In genomic region chr12:110744176-110744575, GRCh38 we compare ENCODE assay signal across 8 cellular contexts. TPM values are rescaled to one million over a fixed set of nuclear protein-coding genes. Genes with fewer than 3 reads are reported as not detected.
DNase-seq lines count a peak whose midpoint lies in the region; ATAC-seq and TF ChIP-seq lines count a peak whose summit lies in the region.

No MANE protein-coding gene starts in this region.

- H3T11ph ChIP-seq in H9 (ENCODE audit: low read length), result no peak overlapping the region

- H3K79me2 ChIP-seq in H9 (ENCODE audit: insufficient read depth, low read length), result peaks cover 29% of the 10 kb centered on the region

- H3K23me2 ChIP-seq in H9 (ENCODE audit: insufficient read length, low read depth, low read length, poor library complexity, severe bottlenecking), result peaks cover 21% of the 10 kb centered on the region

- CTCF ChIA-PET in WTC11 (lab: Charles Lee), result interaction anchor here (0.6 kb wide), 1 partner anchor 476 kb away, joined by 3 read pairs; no protein-coding TSS in a partner anchor

- no peak overlapping the region for H4K8ac ChIP-seq in H9 (replicated peaks; ENCODE audit: insufficient read length, low read depth, low read length)

- intact Hi-C loops in head of caudate nucleus (cut with DNase I), result no loop called here

- peak overlapping the region; percentile 97 to 98 for H3K4me3 Mint-ChIP-seq in H9
- H3K4me3 Mint-ChIP-seq in WTC11, result peak overlapping the region; percentile 99

- H3K27ac Mint-ChIP-seq in H9 (peak overlapping the region in 2 of 3 experiments; percentile 93 to 99; a peak in 4 of 7 replicates), WTC11 (peak overlapping the region; percentile 9; the same call in 1 of the 2 replicates)

- H2BK15ac ChIP-seq in H9 (ENCODE audit: low read depth, low read length), result no peak overlapping the region

- DNase-seq in H9, result no peak
- DNase-seq in WTC11 (ENCODE audit: low spot score), result no peak
- peak; percentile 51 to 95 (median 86) for DNase-seq in head of caudate nucleus
- no peak for DNase-seq in activated gamma-delta T cell treated with Interleukin-2 at 50 U/mL for 16 hours
- no peak for DNase-seq in GDM1 (lab: John Stamatoyannopoulos, UW)
- no peak for DNase-seq in DMS53 (lab: John Stamatoyannopoulos, UW)
- DNase-seq in DMS79 (lab: John Stamatoyannopoulos, UW), result no peak

- no peak overlapping the region for H3K27ac ChIP-seq in H9 (ENCODE audit: insufficient read length, low read depth, low read length)
- H3K27ac ChIP-seq in rectal smooth muscle tissue (ENCODE audit: low read depth, low read length), result peak overlapping the region; percentile 65

- H3K9me3 ChIP-seq in H9 (ENCODE audit: control insufficient read depth, low read depth, low read length), result no peaks in the 10 kb centered on the region

- WGBS in H9 (ENCODE audit: extremely low coverage, insufficient read length, low lambda C conversion rate), result no CpG with 5 or more reads among the region's 4 CpGs

- H2AK5ac ChIP-seq in H9 (ENCODE audit: insufficient read length, low read length), result no peak overlapping the region

- no peak overlapping the region for H2AFZ ChIP-seq in H9 (ENCODE audit: low read length)

- H3K4me3 ChIP-seq in rectal smooth muscle tissue (ENCODE audit: low read length), result peak overlapping the region; percentile 92

- H3K18ac ChIP-seq in H9 (ENCODE audit: insufficient read length, low read depth, low read length), result no peak overlapping the region

- H4K5ac ChIP-seq in H9 (ENCODE audit: insufficient read length, low read depth, low read length), result no peak overlapping the region

- no peak overlapping the region for H2BK5ac ChIP-seq in H9 (ENCODE audit: insufficient read length, low read length)

- H3K36me3 Mint-ChIP-seq in H9 (ENCODE audit: insufficient read depth in 1 of 3, low read depth in 3 of 3) (peaks cover 11 to 21% (median 19%) of the 10 kb centered on the region in 3 experiments; a peak in 6 of 7 replicates), WTC11 (peaks cover 14% of the 10 kb centered on the region)

- peak overlapping the region; percentile 69 for H3K9ac ChIP-seq in H9 (ENCODE audit: extremely low read depth, insufficient read length, low read length)
- H3K9ac ChIP-seq in rectal smooth muscle tissue (ENCODE audit: low read length), result no peak overlapping the region

- no peak overlapping the region for H3K4ac ChIP-seq in H9 (ENCODE audit: low read depth, low read length)

- H2BK20ac ChIP-seq in H9 (ENCODE audit: low read depth, low read length, poor library complexity, severe bottlenecking), result no peak overlapping the region

- H3K4me2 ChIP-seq in H9 (ENCODE audit: insufficient read depth, insufficient read length, low read length), result peak overlapping the region; percentile 63

- H3K56ac ChIP-seq in H9 (ENCODE audit: insufficient read length, low read depth, low read length), result no peak overlapping the region

- peaks cover 2% of the 10 kb centered on the region; the same call in 1 of the 2 replicates for H3K4me1 ChIP-seq in H9 (ENCODE audit: insufficient read depth, low read length)
- peaks cover 17% of the 10 kb centered on the region for H3K4me1 ChIP-seq in rectal smooth muscle tissue (ENCODE audit: control insufficient read depth, insufficient read depth, low read length)

- no peak overlapping the region for H2BK120ac ChIP-seq in H9 (ENCODE audit: low read depth, low read length, poor library complexity, severe bottlenecking)

- H4K20me1 ChIP-seq in H9 (ENCODE audit: control insufficient read depth, insufficient read depth, insufficient read length), result no peaks in the 10 kb centered on the region

- no peaks in the 10 kb centered on the region for H3K36me3 ChIP-seq in rectal smooth muscle tissue (ENCODE audit: control insufficient read depth, insufficient read depth, low read length)

- peaks cover 29 to 33% of the 10 kb centered on the region in 2 experiments for H3K4me1 Mint-ChIP-seq in H9
- peaks cover 28% of the 10 kb centered on the region for H3K4me1 Mint-ChIP-seq in WTC11

- H3K27me3 Mint-ChIP-seq in H9 (ENCODE audit: low read depth) (no peaks in the 10 kb centered on the region), WTC11 (ENCODE audit: low read depth) (no peaks in the 10 kb centered on the region; the same call in 1 of the 2 replicates)

- peak overlapping the region; percentile 76; the same call in 1 of the 2 replicates for H3K14ac ChIP-seq in H9 (ENCODE audit: insufficient read depth, low read length)

- POLR2A ChIA-PET in WTC11 (lab: Charles Lee), result interaction anchor here (1.1 kb wide), 1 partner anchor 12 kb away, joined by 3 read pairs; no protein-coding TSS in a partner anchor

- H3K79me1 ChIP-seq in H9 (ENCODE audit: insufficient read depth, low read depth, low read length, poor library complexity, severe bottlenecking), result no peaks in the 10 kb centered on the region

- H3K23ac ChIP-seq in H9 (ENCODE audit: insufficient read length, low read depth, low read length), result no peak overlapping the region

- TF ChIP-seq CTCF in H9 (conservative IDR thresholded peaks at IDR 0.05) (no peak), WTC11 (IDR thresholded peaks at IDR 0.05) (no peak)

- H2BK12ac ChIP-seq in H9 (ENCODE audit: insufficient read length, low read depth, low read length), result no peak overlapping the region

- ATAC-seq in WTC11, result no peak

- H3K27me3 ChIP-seq in H9 (ENCODE audit: insufficient read depth, low read length) (no peaks in the 10 kb centered on the region), rectal smooth muscle tissue (ENCODE audit: control insufficient read depth, insufficient read depth, low read length) (no peaks in the 10 kb centered on the region)

- H4K91ac ChIP-seq in H9 (ENCODE audit: insufficient read length, low read depth, low read length), result no peak overlapping the region

- H3K9me3 Mint-ChIP-seq in H9 (peaks cover 0 to 2% of the 10 kb centered on the region in 2 experiments; a peak in 1 of 5 replicates), WTC11 (no peaks in the 10 kb centered on the region)

TF ChIP-seq in WTC11, 78 proteins besides CTCF, POLR2A, EP300 and RAD21 (continues in another document):
- TF ChIP-seq GABPB1 (CRISPR knock-in tag; IDR thresholded peaks at IDR 0.05), result no peak
- no peak for TF ChIP-seq ELF4 (CRISPR knock-in tag; IDR thresholded peaks at IDR 0.05; ENCODE audit: low read depth)
- TF ChIP-seq FOXJ3 (CRISPR knock-in tag; IDR thresholded peaks at IDR 0.05; ENCODE audit: borderline replicate concordance), result no peak
- no peak for TF ChIP-seq ZBTB43 (CRISPR knock-in tag; IDR thresholded peaks at IDR 0.05)
- TF ChIP-seq OVOL2 (CRISPR knock-in tag; IDR thresholded peaks at IDR 0.05; ENCODE audit: borderline replicate concordance), result no peak
- no peak for TF ChIP-seq ZNF121 (CRISPR knock-in tag; IDR thresholded peaks at IDR 0.05)
- no peak for TF ChIP-seq ZNF263 (CRISPR knock-in tag; IDR thresholded peaks at IDR 0.05; ENCODE audit: low read depth)
- TF ChIP-seq IRF1 (CRISPR knock-in tag; IDR thresholded peaks at IDR 0.05), result no peak
- TF ChIP-seq MAX (CRISPR knock-in tag; IDR thresholded peaks at IDR 0.05), result no peak
- no peak for TF ChIP-seq MLX (CRISPR knock-in tag; IDR thresholded peaks at IDR 0.05)
- TF ChIP-seq ATF6 (CRISPR knock-in tag; IDR thresholded peaks at IDR 0.05), result no peak
- TF ChIP-seq NFYB (CRISPR knock-in tag; conservative IDR thresholded peaks at IDR 0.05; ENCODE audit: low read depth), result no peak
- no peak for TF ChIP-seq ZNF219 (CRISPR knock-in tag; IDR thresholded peaks at IDR 0.05; ENCODE audit: borderline replicate concordance)
- no peak for TF ChIP-seq ZNF396 (CRISPR knock-in tag; IDR thresholded peaks at IDR 0.05; ENCODE audit: borderline replicate concordance)

RNA-seq across cellular contexts. Expression of gene PPP1CC, which starts 1.5 kb away (rescaled TPM):
- 286 and 290 TPM in 2 replicates for total RNA-seq in H9 (2021)
- total RNA-seq in WTC11 (2021), result 313 to 321 TPM (median 316 TPM) in 3 replicates

RNA-seq across cellular contexts. Expression of gene HVCN1, which starts 55.3 kb away (rescaled TPM):
- total RNA-seq in H9 (2021) (5.2 and 5.5 TPM in 2 replicates), WTC11 (2021) (5.7 to 8.4 TPM (median 7.9 TPM) in 3 replicates)

Comparison
In these comparisons a context has a peak if more than half of its experiments do, and no peak if none do; other contexts are left out.
1. DNase-seq: peak in head of caudate nucleus (42 of 42); none in H9 (single experiment), WTC11 (single experiment), activated gamma-delta T cell treated with Interleukin-2 at 50 U/mL for 16 hours (single experiment), GDM1 (single experiment), DMS53 (single experiment) and DMS79 (single experiment).